Comparison of ENCODE assay signal across 8 cellular contexts in the genomic region with DNA sequence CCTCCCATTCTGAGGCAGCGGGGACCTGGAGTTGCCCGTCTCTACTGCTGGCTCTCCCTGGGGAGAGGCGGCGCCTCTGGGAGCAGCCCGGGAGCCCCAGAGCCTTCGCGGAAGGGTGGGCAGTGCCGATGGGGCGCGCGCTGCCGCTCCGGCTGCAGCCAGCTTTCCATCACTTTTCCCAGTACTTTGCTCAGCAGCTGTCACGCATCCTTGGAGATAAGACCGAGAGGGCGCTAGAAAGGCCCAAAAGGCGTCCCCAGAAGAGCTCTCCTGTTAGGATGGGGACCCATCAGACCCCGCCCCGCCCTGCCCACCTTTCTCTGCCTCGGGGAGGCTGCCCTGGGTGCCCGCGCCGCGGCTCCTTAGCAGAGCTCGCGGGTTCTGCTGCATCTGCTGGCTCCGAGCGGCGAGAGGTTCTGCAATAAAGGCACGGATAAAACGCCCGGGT. TPM values are rescaled to one million over a fixed set of nuclear protein-coding genes. Genes with fewer than 3 reads are reported as not detected.
DNase-seq lines count a peak whose midpoint lies in the region; ATAC-seq and TF ChIP-seq lines count a peak whose summit lies in the region.

No MANE protein-coding gene starts in this region.

- peak overlapping the region; percentile 53 for H3K9ac ChIP-seq in HUES64 (ENCODE audit: low read depth, low read length)

- peaks cover 42% of the 10 kb centered on the region for H3K27me3 Mint-ChIP-seq in activated T-helper 17 cell treated with anti-CD3 and anti-CD28 coated beads, Interleukin-2, amount 50 U/mL, for 72 hours
- H3K27me3 Mint-ChIP-seq in osteocyte (ENCODE audit: unreplicated experiment): peaks cover 8% of the 10 kb centered on the region

- DNase-seq in Daoy (ENCODE audit: low read depth) (peak; percentile 41), globus pallidus (ENCODE audit: low spot score) (peak; percentile 54), osteocyte (ENCODE audit: extremely low spot score, unreplicated experiment) (no peak), GM10266 (ENCODE audit: extremely low spot score) (no peak)

- peak overlapping the region; percentile 66 for H3K4me3 ChIP-seq in HUES64 (ENCODE audit: low read length)

- H3K9me3 ChIP-seq in HUES64 (ENCODE audit: insufficient read depth, low read depth, low read length): no peaks in the 10 kb centered on the region

- no peaks in the 10 kb centered on the region for H3K36me3 ChIP-seq in HUES64 (ENCODE audit: insufficient read depth, low read length)

- H3K27me3 ChIP-seq in HUES64 (ENCODE audit: insufficient read depth, low read length): peaks cover 35% of the 10 kb centered on the region

- ATAC-seq in activated T-helper 17 cell treated with anti-CD3 and anti-CD28 coated beads, Interleukin-2, amount 50 U/mL, for 72 hours (replicated peaks): peak; percentile 40
- ATAC-seq in GM18519 (IDR thresholded peaks at IDR 0.05; ENCODE audit: low FRiP score, unreplicated experiment) (no peak), GM19467 (IDR thresholded peaks at IDR 0.05; ENCODE audit: unreplicated experiment) (no peak)

- no peaks in the 10 kb centered on the region for H3K4me1 ChIP-seq in HUES64 (ENCODE audit: insufficient read depth, low read length)

- TF ChIP-seq CTCF in osteocyte (IDR thresholded peaks at IDR 0.05) (no peak), GM10266 (IDR thresholded peaks at IDR 0.05; ENCODE audit: control insufficient read depth, insufficient read depth, low read depth, missing control alignments) (no peak)

- H3K4me1 Mint-ChIP-seq in activated T-helper 17 cell treated with anti-CD3 and anti-CD28 coated beads, Interleukin-2, amount 50 U/mL, for 72 hours: no peaks in the 10 kb centered on the region
- H3K4me1 Mint-ChIP-seq in osteocyte (ENCODE audit: unreplicated experiment): peaks cover 37% of the 10 kb centered on the region

- no peak overlapping the region for H3K27ac ChIP-seq in HUES64 (ENCODE audit: low read depth, low read length)

- 1% methylated on average over 32 of the region's 32 CpGs for WGBS in HUES64

- H3K27ac Mint-ChIP-seq in activated T-helper 17 cell treated with anti-CD3 and anti-CD28 coated beads, Interleukin-2, amount 50 U/mL, for 72 hours: no peak overlapping the region
- H3K27ac Mint-ChIP-seq in osteocyte (ENCODE audit: unreplicated experiment): peak overlapping the region; percentile 73

- no peaks in the 10 kb centered on the region for H3K36me3 Mint-ChIP-seq in activated T-helper 17 cell treated with anti-CD3 and anti-CD28 coated beads, Interleukin-2, amount 50 U/mL, for 72 hours (ENCODE audit: low read depth)
- H3K36me3 Mint-ChIP-seq in osteocyte (ENCODE audit: unreplicated experiment): no peaks in the 10 kb centered on the region

- peak overlapping the region; percentile 47 for H3K4me3 Mint-ChIP-seq in activated T-helper 17 cell treated with anti-CD3 and anti-CD28 coated beads, Interleukin-2, amount 50 U/mL, for 72 hours
- peak overlapping the region; percentile 83 for H3K4me3 Mint-ChIP-seq in osteocyte (ENCODE audit: unreplicated experiment)

- H3K9me3 Mint-ChIP-seq in activated T-helper 17 cell treated with anti-CD3 and anti-CD28 coated beads, Interleukin-2, amount 50 U/mL, for 72 hours: no peaks in the 10 kb centered on the region
- H3K9me3 Mint-ChIP-seq in osteocyte (ENCODE audit: unreplicated experiment): no peaks in the 10 kb centered on the region

RNA-seq across cellular contexts. Expression of a gene that starts 0.5 kb away (rescaled TPM):
- 2.9 and 3.0 TPM in 2 replicates for total RNA-seq in Daoy (2014; rRNA removed; shearing (Covaris generic))
- 0.25 TPM for polyA plus RNA-seq in HUES64 (2013, experiment 1 of 2)
- polyA plus RNA-seq in HUES64 (2013, experiment 2 of 2): 0.19 TPM
- total RNA-seq in activated T-helper 17 cell treated with anti-CD3 and anti-CD28 coated beads, Interleukin-2, amount 50 U/mL, for 72 hours: not detected
- 7.3 and 9.4 TPM in 2 replicates for total RNA-seq in osteocyte

Comparison
In these comparisons a context has a peak if more than half of its experiments do, and no peak if none do; other contexts are left out.
1. DNase-seq: peak in Daoy (single experiment) and globus pallidus (single experiment); none in osteocyte (single experiment) and GM10266 (single experiment).